ENCODE assay signal across 24 cellular contexts in genomic region chr21:45934071-45934470, GRCh38. TPM values are rescaled to one million over a fixed set of nuclear protein-coding genes. Genes with fewer than 3 reads are reported as not detected.
DNase-seq lines count a peak whose midpoint lies in the region; ATAC-seq lines count a peak whose summit lies in the region.
"Had no signal": no experiment of that assay in that cellular context is flagged by ENCODE, and none has a peak within 500 bp of the region (broad histone marks: within the 10 kb centered on the region; RNA-seq: fewer than 3 reads in every experiment).

No MANE protein-coding gene starts in this region.

- H3K9me3 ChIP-seq in T-helper 17 cell (ENCODE audit: control insufficient read depth, low read length, poor library complexity, severe bottlenecking) (no peaks in the 10 kb centered on the region), SJCRH30 (replicated peaks) (no peaks in the 10 kb centered on the region)
- H3K9me3 ChIP-seq: A549 had no signal

- no peaks in the 10 kb centered on the region for H3K27me3 ChIP-seq in H7 (ENCODE audit: control insufficient read depth, insufficient read depth, low read length)
- H3K27me3 ChIP-seq in SJCRH30 = no peaks in the 10 kb centered on the region
- H3K27me3 ChIP-seq: BE2C had no signal

- H3K36me3 ChIP-seq in H7 (replicated peaks; ENCODE audit: control insufficient read depth, insufficient read depth, low read length) (no peaks in the 10 kb centered on the region), SJCRH30 (no peaks in the 10 kb centered on the region)

- H3K36me3 Mint-ChIP-seq in T-helper 17 cell (ENCODE audit: low read depth) = peaks cover 2% of the 10 kb centered on the region
- H3K36me3 Mint-ChIP-seq: CD14-positive monocyte; CD4-positive, alpha-beta memory T cell; CD8-positive, alpha-beta memory T cell had no signal

- H3K27ac Mint-ChIP-seq in T-helper 17 cell = peak overlapping the region; percentile 14
- H3K27ac Mint-ChIP-seq: CD14-positive monocyte; CD4-positive, CD25-positive, alpha-beta regulatory T cell had no signal

- peak; percentile 50 for DNase-seq in Right ventricle myocardium inferior (ENCODE audit: missing footprints)
- DNase-seq in left ventricle myocardium superior = no peak
- DNase-seq in H7 = peak; percentile 46
- DNase-seq in T-helper 17 cell = no peak
- DNase-seq in SJCRH30 = no peak
- DNase-seq: BE2C; C1 segment of cervical spinal cord; CD4-positive, alpha-beta memory T cell; CD4-positive, CD25-positive, alpha-beta regulatory T cell; CD8-positive, alpha-beta memory T cell; COR-L47; DMS 273 treated with DMSO at 0.1 percent for 48 hours; DMS153; DMS53; DMS79; DND-41; EL; GDM1 had no signal

- H3K27me3 Mint-ChIP-seq in T-helper 17 cell = peaks cover 25% of the 10 kb centered on the region
- H3K27me3 Mint-ChIP-seq: CD4-positive, CD25-positive, alpha-beta regulatory T cell had no signal

- intact Hi-C loops in Right ventricle myocardium inferior (cut with DNase I) = no loop called here
- intact Hi-C loops in left ventricle myocardium superior (cut with micrococcal nuclease) = no loop called here

- H3K4me1 ChIP-seq in SJCRH30 = no peaks in the 10 kb centered on the region; the same call in 1 of the 2 replicates
- H3K4me1 ChIP-seq: A549, BE2C had no signal

- H3K4me1 Mint-ChIP-seq in T-helper 17 cell = peaks cover 7% of the 10 kb centered on the region
- H3K4me1 Mint-ChIP-seq: CD14-positive monocyte; CD4-positive, CD25-positive, alpha-beta regulatory T cell; CD8-positive, alpha-beta memory T cell had no signal

- no peak for ATAC-seq in Right ventricle myocardium inferior
- ATAC-seq in left ventricle myocardium superior = no peak
- no peak for ATAC-seq in T-helper 17 cell
- ATAC-seq in GM18517 (IDR thresholded peaks at IDR 0.05; ENCODE audit: unreplicated experiment) = no peak
- no peak for ATAC-seq in HG03342 (IDR thresholded peaks at IDR 0.05; ENCODE audit: unreplicated experiment)
- ATAC-seq: A549, GM12878 had no signal

- H3K4me3 ChIP-seq in H7 (ENCODE audit: insufficient read depth, low read depth, low read length) = no peak overlapping the region
- H3K4me3 ChIP-seq in SJCRH30 = no peak overlapping the region
- H3K4me3 ChIP-seq: A549, GM12878 had no signal

- no peak overlapping the region for H3K27ac ChIP-seq in SJCRH30
- H3K27ac ChIP-seq: 22Rv1, A549 had no signal

- H3K4me3 Mint-ChIP-seq in T-helper 17 cell = no peak overlapping the region
- H3K4me3 Mint-ChIP-seq: CD14-positive monocyte; CD4-positive, alpha-beta memory T cell; CD4-positive, CD25-positive, alpha-beta regulatory T cell; CD8-positive, alpha-beta memory T cell had no signal

RNA-seq across cellular contexts. Expression of gene COL6A1, which starts 47.5 kb away (rescaled TPM):
- total RNA-seq in Right ventricle myocardium inferior = 228 TPM
- 188 TPM for total RNA-seq in left ventricle myocardium superior
- total RNA-seq in H7 (2014; rRNA removed; shearing (Covaris generic)) = 243 and 283 TPM in 2 replicates
- total RNA-seq in T-helper 17 cell = 1 to 10 TPM; 3.2 to 4.6 TPM
- 12.6 and 13.3 TPM in 2 replicates for total RNA-seq in SJCRH30 (2014; rRNA removed; shearing (Covaris generic))

Comparison
In these comparisons a context has a peak if more than half of its experiments do, and no peak if none do; other contexts are left out.
1. DNase-seq: peak in Right ventricle myocardium inferior (single experiment) and H7 (single experiment); none in left ventricle myocardium superior (single experiment), T-helper 17 cell (0 of 3) and SJCRH30 (0 of 2).
2. RNA of gene COL6A1, which starts 47.5 kb away (total RNA-seq): 243 to 283 TPM in H7, 228 TPM in Right ventricle myocardium inferior (single experiment) and 188 TPM in left ventricle myocardium superior (single experiment); 12.6 to 13.3 TPM in SJCRH30 and 3.2 to 4.6 TPM in T-helper 17 cell; every median in the first group is over 10 times any median in the second.